Comparison of ENCODE assay signal across 2 cellular contexts in the genomic region with DNA sequence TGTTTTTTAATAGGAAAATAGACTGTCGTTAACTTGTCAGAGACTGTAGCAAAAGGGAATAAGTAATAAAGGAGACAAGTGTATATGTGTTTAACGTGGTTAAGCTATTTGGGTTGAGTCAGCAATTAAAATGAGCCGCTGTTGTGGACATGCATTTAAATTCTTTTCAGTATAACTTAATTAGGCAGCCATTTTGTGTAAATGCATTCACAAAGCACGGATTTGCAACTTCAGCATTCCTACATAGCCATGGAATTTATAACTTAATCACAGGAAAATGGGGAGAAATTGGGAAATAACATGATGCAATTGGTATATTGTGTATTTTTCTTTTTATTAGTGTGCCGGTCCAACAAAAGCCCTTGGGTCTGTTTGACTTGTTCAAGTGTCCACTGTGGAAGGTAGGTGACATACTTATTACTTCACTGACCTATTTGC.
A peak's percentile ranks its signal among the peaks of the same experiment; 100 is the strongest.
TF ChIP-seq lines count a peak whose summit lies in the region.

No MANE protein-coding gene starts in this region.

TF ChIP-seq in HEK293, 187 proteins besides CTCF, POLR2A, EP300 and RAD21 (continued from another document):
- TF ChIP-seq ZNF175 (tag by site-specific recombination; IDR thresholded peaks at IDR 0.05) (no peak), ZNF48 (tag by site-specific recombination; IDR thresholded peaks at IDR 0.05) (no peak), ZFP37 (tag by site-specific recombination; IDR thresholded peaks at IDR 0.05) (no peak), RBAK (tag by site-specific recombination; IDR thresholded peaks at IDR 0.05) (no peak), ZBTB20 (tag by site-specific recombination; IDR thresholded peaks at IDR 0.05) (no peak)

TF ChIP-seq in K562, 482 proteins besides CTCF, POLR2A, EP300 and RAD21 (continued from another document):
- TF ChIP-seq, protein P1, sequence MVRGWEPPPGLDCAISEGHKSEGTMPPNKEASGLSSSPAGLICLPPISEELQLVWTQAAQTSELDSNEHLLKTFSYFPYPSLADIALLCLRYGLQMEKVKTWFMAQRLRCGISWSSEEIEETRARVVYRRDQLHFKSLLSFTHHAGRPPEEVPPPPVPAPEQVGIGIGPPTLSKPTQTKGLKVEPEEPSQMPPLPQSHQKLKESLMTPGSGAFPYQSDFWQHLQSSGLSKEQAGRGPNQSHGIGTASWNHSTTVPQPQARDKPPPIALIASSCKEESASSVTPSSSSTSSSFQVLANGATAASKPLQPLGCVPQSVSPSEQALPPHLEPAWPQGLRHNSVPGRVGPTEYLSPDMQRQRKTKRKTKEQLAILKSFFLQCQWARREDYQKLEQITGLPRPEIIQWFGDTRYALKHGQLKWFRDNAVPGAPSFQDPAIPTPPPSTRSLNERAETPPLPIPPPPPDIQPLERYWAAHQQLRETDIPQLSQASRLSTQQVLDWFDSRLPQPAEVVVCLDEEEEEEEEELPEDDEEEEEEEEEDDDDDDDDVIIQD (CRISPR knock-in tag; IDR thresholded peaks at IDR 0.05): no peak
- peak; percentile 89 for TF ChIP-seq C11orf30 (IDR thresholded peaks at IDR 0.05; ENCODE audit: low read depth)
- no peak for TF ChIP-seq ATF1 (CRISPR knock-in tag; IDR thresholded peaks at IDR 0.05)
- no peak for TF ChIP-seq ATF1 (tag; IDR thresholded peaks at IDR 0.05)
- no peak for TF ChIP-seq PCBP1 (IDR thresholded peaks at IDR 0.05; ENCODE audit: low read depth, low read length, poor library complexity, severe bottlenecking)
- no peak for TF ChIP-seq ZNF780A (CRISPR knock-in tag; IDR thresholded peaks at IDR 0.05)
- TF ChIP-seq ZNF316 (IDR thresholded peaks at IDR 0.05): peak; percentile 94
- no peak for TF ChIP-seq RB1 (IDR thresholded peaks at IDR 0.05; ENCODE audit: low read depth)
- TF ChIP-seq MAFK (IDR thresholded peaks at IDR 0.05; ENCODE audit: low read length): peak; percentile 72
- no peak for TF ChIP-seq GABPB2 (CRISPR knock-in tag; conservative IDR thresholded peaks at IDR 0.05)
- TF ChIP-seq NCOA2 (IDR thresholded peaks at IDR 0.05; ENCODE audit: partially characterized antibody in 2 of 2): no peak
- TF ChIP-seq MAFG (tag; conservative IDR thresholded peaks at IDR 0.05): peak; percentile 74
- TF ChIP-seq SIN3B (IDR thresholded peaks at IDR 0.05; ENCODE audit: low read depth): no peak
- no peak for TF ChIP-seq MXI1 (IDR thresholded peaks at IDR 0.05; ENCODE audit: low read depth, low read length)
- no peak for TF ChIP-seq CEBPG (CRISPR knock-in tag; IDR thresholded peaks at IDR 0.05)
- peak; percentile 24 to 51; a peak in 1 of 4 replicates for TF ChIP-seq CEBPG (tag; conservative IDR thresholded peaks at IDR 0.05 in 1 of 2, IDR thresholded peaks at IDR 0.05 in 1 of 2)
- TF ChIP-seq EGR1 (conservative IDR thresholded peaks at IDR 0.05): no peak
- TF ChIP-seq ZNF140 (CRISPR knock-in tag; IDR thresholded peaks at IDR 0.05): no peak
- no peak for TF ChIP-seq CXXC5 (CRISPR knock-in tag; IDR thresholded peaks at IDR 0.05)
